ENCODE assay signal across 22 cellular contexts in genomic region chr11:107988397-107989158, GRCh38. TPM values are rescaled to one million over a fixed set of nuclear protein-coding genes. Genes with fewer than 3 reads are reported as not detected.
DNase-seq lines count a peak whose midpoint lies in the region; ATAC-seq and TF ChIP-seq lines count a peak whose summit lies in the region.
"Had no signal": no experiment of that assay in that cellular context is flagged by ENCODE, and none has a peak within 500 bp of the region (broad histone marks: within the 10 kb centered on the region; RNA-seq: fewer than 3 reads in every experiment).

No MANE protein-coding gene starts in this region.

- H3K27ac Mint-ChIP-seq in naive thymus-derived CD8-positive, alpha-beta T cell = no peak overlapping the region
- H3K27ac Mint-ChIP-seq: activated CD4-positive, alpha-beta T cell treated with anti-CD3 and anti-CD28 coated beads, Interleukin-2, amount 10 ng/mL, durations not matched to agents 7 days and 5 days; activated naive CD8-positive, alpha-beta T cell; mesothelial cell of epicardium had no signal

- POLR2A ChIA-PET in PC-9 (lab: Charles Lee; ENCODE audit: unreplicated experiment) = no interaction called here
- POLR2A ChIA-PET in naive thymus-derived CD8-positive, alpha-beta T cell (lab: Charles Lee) = no interaction called here

- peak; percentile 62 for ATAC-seq in foreskin keratinocyte
- ATAC-seq in naive thymus-derived CD8-positive, alpha-beta T cell = no peak
- ATAC-seq: activated T-cell treated with anti-CD3 and anti-CD28 coated beads, Interleukin-2, amount 50 U/mL, for 4 hours had no signal

- intact Hi-C loops in PC-9 (cut with micrococcal nuclease; ENCODE audit: unreplicated experiment) = no loop called here

- H3F3A ChIP-seq in PC-9 (ENCODE audit: insufficient read depth, low read depth) = no peaks in the 10 kb centered on the region

- H3K4me2 ChIP-seq in PC-9 (no peak overlapping the region), hepatocyte (no peak overlapping the region)

- H3K79me2 ChIP-seq in PC-9 (ENCODE audit: low read depth) = no peaks in the 10 kb centered on the region
- H3K79me2 ChIP-seq in hepatocyte = no peaks in the 10 kb centered on the region

- no peaks in the 10 kb centered on the region for H3K4me1 Mint-ChIP-seq in naive thymus-derived CD8-positive, alpha-beta T cell
- H3K4me1 Mint-ChIP-seq: activated CD4-positive, alpha-beta T cell treated with anti-CD3 and anti-CD28 coated beads, Interleukin-2, amount 10 ng/mL, durations not matched to agents 7 days and 5 days; mesothelial cell of epicardium had no signal

- BruUV-seq in PC-9 (replicated peaks; lab: Mats Ljungman, UMichigan) = no TSS peak

- DNase-seq in BE2C (no peak), MG63 (peak; percentile 20), NOMO-1 treated with dmso at 0.1 percent for 144 hours (lab: John Stamatoyannopoulos, UW; ENCODE audit: unreplicated experiment) (peak; percentile 88), foreskin keratinocyte (no peak), PC-9 (no peak), kidney glomerular epithelial cell (lab: John Stamatoyannopoulos, UW) (no peak), hepatocyte (ENCODE audit: low spot score) (no peak)
- no peak for DNase-seq in naive thymus-derived CD8-positive, alpha-beta T cell
- DNase-seq: activated CD4-positive, alpha-beta T cell treated with anti-CD3 and anti-CD28 coated beads, Interleukin-2, amount 10 ng/mL, durations not matched to agents 7 days and 5 days; activated T-cell treated with anti-CD3 and anti-CD28 coated beads, Interleukin-2, amount 50 U/mL, for 4 hours; effector CD4-positive, alpha-beta T cell; GOT3; NCI-H1105 treated with DMSO at 0.1 percent for 48 hours; NCI-H526 treated with DMSO at 0.1 percent for 48 hours; nucleus accumbens; Right ventricle myocardium superior; stimulated activated CD4-positive, alpha-beta T cell treated with anti-CD3 and anti-CD28 coated beads, Interleukin-4, amount 100 ng/mL, for 4 hours; T1000; tibial artery had no signal

- CTCF ChIA-PET in PC-9 (lab: Charles Lee) = no interaction called here

- peaks cover 3% of the 10 kb centered on the region; the same call in 1 of the 2 replicates for H3K4me1 ChIP-seq in BE2C
- H3K4me1 ChIP-seq in foreskin keratinocyte = no peaks in the 10 kb centered on the region
- H3K4me1 ChIP-seq in PC-9 (replicated peaks; ENCODE audit: insufficient read depth) = no peaks in the 10 kb centered on the region
- no peaks in the 10 kb centered on the region for H3K4me1 ChIP-seq in hepatocyte (ENCODE audit: insufficient read depth)
- H3K4me1 ChIP-seq: tibial artery had no signal

- H3K27me3 Mint-ChIP-seq in naive thymus-derived CD8-positive, alpha-beta T cell = peaks cover 4 to 9% (median 7%) of the 10 kb centered on the region in 5 donors

- no peaks in the 10 kb centered on the region for H3K36me3 Mint-ChIP-seq in naive thymus-derived CD8-positive, alpha-beta T cell
- H3K36me3 Mint-ChIP-seq: activated naive CD8-positive, alpha-beta T cell; mesothelial cell of epicardium had no signal

- TF ChIP-seq CTCF in BE2C (IDR thresholded peaks at IDR 0.05; ENCODE audit: low read depth, low read length) (no peak), foreskin keratinocyte (conservative IDR thresholded peaks at IDR 0.05) (no peak), PC-9 (conservative IDR thresholded peaks at IDR 0.05) (no peak), hepatocyte (IDR thresholded peaks at IDR 0.05; ENCODE audit: poor library complexity) (no peak)

- no peaks in the 10 kb centered on the region for H3K9me2 ChIP-seq in PC-9 (ENCODE audit: insufficient read depth)
- H3K9me2 ChIP-seq in hepatocyte (replicated peaks; ENCODE audit: insufficient read depth) = no peaks in the 10 kb centered on the region

- H3K36me3 ChIP-seq in BE2C = no peaks in the 10 kb centered on the region
- H3K36me3 ChIP-seq in MG63 = no peaks in the 10 kb centered on the region
- H3K36me3 ChIP-seq in PC-9 (ENCODE audit: low read depth) = no peaks in the 10 kb centered on the region
- no peaks in the 10 kb centered on the region for H3K36me3 ChIP-seq in hepatocyte (replicated peaks; ENCODE audit: insufficient read depth, low read depth)
- H3K36me3 ChIP-seq: cardiac muscle cell, tibial artery had no signal

- H3K4me3 Mint-ChIP-seq in naive thymus-derived CD8-positive, alpha-beta T cell = no peak overlapping the region
- H3K4me3 Mint-ChIP-seq: activated CD4-positive, alpha-beta T cell treated with anti-CD3 and anti-CD28 coated beads, Interleukin-2, amount 10 ng/mL, durations not matched to agents 7 days and 5 days; activated naive CD8-positive, alpha-beta T cell; activated T-cell treated with anti-CD3 and anti-CD28 coated beads, Interleukin-2, amount 50 U/mL, for 4 hours; mesothelial cell of epicardium had no signal

- H3K9me3 Mint-ChIP-seq in naive thymus-derived CD8-positive, alpha-beta T cell = peaks cover 0 to 4% (median 0%) of the 10 kb centered on the region in 9 donors
- H3K9me3 Mint-ChIP-seq: activated CD4-positive, alpha-beta T cell treated with anti-CD3 and anti-CD28 coated beads, Interleukin-2, amount 10 ng/mL, durations not matched to agents 7 days and 5 days had no signal

- H3K27me3 ChIP-seq in BE2C (no peaks in the 10 kb centered on the region), MG63 (no peaks in the 10 kb centered on the region), foreskin keratinocyte (no peaks in the 10 kb centered on the region), PC-9 (ENCODE audit: insufficient read depth, low read depth) (no peaks in the 10 kb centered on the region), hepatocyte (no peaks in the 10 kb centered on the region)
- H3K27me3 ChIP-seq: cardiac muscle cell, tibial artery had no signal

- H3K4me3 ChIP-seq in BE2C (ENCODE audit: low read depth, low read length) (peak overlapping the region; percentile 25), MG63 (no peak overlapping the region), PC-9 (no peak overlapping the region), hepatocyte (no peak overlapping the region)
- H3K4me3 ChIP-seq: cardiac muscle cell, tibial artery had no signal

- no peak overlapping the region for H3K27ac ChIP-seq in foreskin keratinocyte
- H3K27ac ChIP-seq in PC-9 = no peak overlapping the region
- no peak overlapping the region for H3K27ac ChIP-seq in hepatocyte
- H3K27ac ChIP-seq: cardiac muscle cell, tibial artery had no signal

- H2AFZ ChIP-seq in PC-9 = no peak overlapping the region
- no peak overlapping the region for H2AFZ ChIP-seq in hepatocyte

- H3K9me3 ChIP-seq in BE2C (no peaks in the 10 kb centered on the region), MG63 (no peaks in the 10 kb centered on the region), PC-9 (ENCODE audit: insufficient read depth, low read depth) (no peaks in the 10 kb centered on the region), hepatocyte (ENCODE audit: low read depth) (no peaks in the 10 kb centered on the region)
- H3K9me3 ChIP-seq: tibial artery had no signal

- H4K20me1 ChIP-seq in PC-9 (ENCODE audit: insufficient read depth) (no peaks in the 10 kb centered on the region), hepatocyte (ENCODE audit: insufficient read depth, poor library complexity, severe bottlenecking) (no peaks in the 10 kb centered on the region)

- 91% methylated on average over 5 of the region's 5 CpGs for WGBS in hepatocyte (ENCODE audit: low lambda C conversion rate, missing lambda C conversion rate)

RNA-seq across cellular contexts. Expression of gene CUL5, which starts 20.1 kb away (rescaled TPM):
- polyA plus RNA-seq in BE2C (2012; ENCODE audit: insufficient read depth, insufficient read length, low read depth) = 34.5 TPM
- total RNA-seq in MG63 (2014; rRNA removed; shearing (Covaris generic); ENCODE audit: low replicate concordance) = 21.7 and 28.9 TPM in 2 replicates
- total RNA-seq in foreskin keratinocyte (18.4 and 19.9 TPM in 2 replicates), PC-9 (2021) (34.3 and 39.4 TPM in 2 replicates), hepatocyte (27.6 and 31.3 TPM in 2 replicates)
- polyA plus RNA-seq in foreskin keratinocyte (3.6 and 3.9 TPM in 2 replicates), hepatocyte (20.9 and 23.2 TPM in 2 replicates)
- 10 to 100 TPM; 36.2 to 38.4 TPM for total RNA-seq in naive thymus-derived CD8-positive, alpha-beta T cell
- polyA plus RNA-seq in naive thymus-derived CD8-positive, alpha-beta T cell = 10 to 100 TPM; 31.7 to 44.2 (median 38.2) TPM

Comparison
In these comparisons a context has a peak if more than half of its experiments do, and no peak if none do; other contexts are left out.
1. DNase-seq: peak in MG63 (single experiment) and NOMO-1 treated with dmso at 0.1 percent for 144 hours (single experiment); none in BE2C (single experiment), foreskin keratinocyte (0 of 2), PC-9 (0 of 2), kidney glomerular epithelial cell (single experiment), hepatocyte (single experiment) and naive thymus-derived CD8-positive, alpha-beta T cell (0 of 10).